Comparison of ENCODE assay signal across 14 cellular contexts in the genomic region with DNA sequence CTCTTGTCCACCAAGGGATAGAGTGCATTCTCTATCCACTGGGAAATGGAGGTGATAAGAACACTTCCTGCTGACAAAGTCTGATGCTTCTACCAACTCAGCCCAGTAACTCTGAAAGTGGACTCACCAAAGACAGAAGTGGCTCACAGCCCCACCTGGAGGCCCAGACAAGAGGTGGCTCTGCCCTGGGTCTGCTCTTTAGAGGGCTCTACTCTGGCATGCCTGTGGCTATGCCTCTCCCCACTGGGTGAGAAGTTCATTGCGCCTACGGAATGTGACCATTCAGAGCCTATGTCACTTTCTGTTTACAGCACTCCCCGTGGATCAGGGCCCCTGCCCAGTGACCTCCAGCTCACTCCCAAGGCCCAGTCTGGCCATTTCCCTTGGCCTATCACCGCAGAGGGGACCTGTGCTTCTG. TPM values are rescaled to one million over a fixed set of nuclear protein-coding genes. Genes with fewer than 3 reads are reported as not detected.
A peak's percentile ranks its signal among the peaks of the same experiment; 100 is the strongest.
DNase-seq lines count a peak whose midpoint lies in the region; ATAC-seq and TF ChIP-seq lines count a peak whose summit lies in the region.
"Had no signal": no experiment of that assay in that cellular context is flagged by ENCODE, and none has a peak within 500 bp of the region (broad histone marks: within the 10 kb centered on the region; RNA-seq: fewer than 3 reads in every experiment).

No MANE protein-coding gene starts in this region.

- ATAC-seq in SK-N-SH treated with all-trans-retinoic acid at 6 μM for 48 hours (peak; percentile 69), HG02678 (IDR thresholded peaks at IDR 0.05; ENCODE audit: unreplicated experiment) (no peak)

- in situ Hi-C loops in GM13977 (cut with MboI; ENCODE audit: low pct_unique_long_range_greater_than_20kb, low sequenced_read_pairs, unreplicated experiment) (no loop called here), KBM-7 (cut with MboI; ENCODE audit: low pct_unique_long_range_greater_than_20kb, low sequenced_read_pairs) (no loop called here)

- no peaks in the 10 kb centered on the region for H3K4me1 Mint-ChIP-seq in mesothelial cell of epicardium

- peaks cover 3% of the 10 kb centered on the region for H3K27me3 Mint-ChIP-seq in mesothelial cell of epicardium (ENCODE audit: low read depth)

- no peak overlapping the region for H3K27ac Mint-ChIP-seq in mesothelial cell of epicardium
- H3K27ac Mint-ChIP-seq: activated naive CD4-positive, alpha-beta T cell treated with anti-CD3 and anti-CD28 coated beads, Interleukin-2, amount 50 U/mL, for 24 hours had no signal

- H3K9me3 Mint-ChIP-seq in mesothelial cell of epicardium, result peaks cover 9% of the 10 kb centered on the region
- H3K9me3 Mint-ChIP-seq: activated naive CD4-positive, alpha-beta T cell treated with anti-CD3 and anti-CD28 coated beads, Interleukin-2, amount 50 U/mL, for 24 hours had no signal

- H3K4me3 Mint-ChIP-seq in mesothelial cell of epicardium, result no peak overlapping the region
- H3K4me3 Mint-ChIP-seq: activated naive CD4-positive, alpha-beta T cell treated with anti-CD3 and anti-CD28 coated beads, Interleukin-2, amount 50 U/mL, for 24 hours had no signal

- DNase-seq in A172 (ENCODE audit: low spot score) (peak; percentile 23), GM13977 (ENCODE audit: low spot score) (no peak), glomerular visceral epithelial cell (ENCODE audit: extremely low spot score) (peak; percentile 23), KBM-7 (no peak), mesothelial cell of epicardium (ENCODE audit: low spot score in 2 of 2, unreplicated experiment in 2 of 2) (no peak)
- DNase-seq in effector CD8-positive, alpha-beta T cell (lab: John Stamatoyannopoulos, UW), result no peak
- DNase-seq: activated CD4-positive, alpha-beta T cell treated with anti-CD3 and anti-CD28 coated beads, Interleukin-2, amount 50 U/mL, for 48 hours; hypothalamus; NCI-H69; sigmoid colon; tibial artery had no signal

- no peaks in the 10 kb centered on the region for H3K36me3 Mint-ChIP-seq in mesothelial cell of epicardium
- H3K36me3 Mint-ChIP-seq: activated naive CD4-positive, alpha-beta T cell treated with anti-CD3 and anti-CD28 coated beads, Interleukin-2, amount 50 U/mL, for 24 hours had no signal

- TF ChIP-seq CTCF in GM13977 (IDR thresholded peaks at IDR 0.05; ENCODE audit: extremely low read depth, insufficient read depth, missing control alignments) (peak; percentile 5), mesothelial cell of epicardium (IDR thresholded peaks at IDR 0.05; ENCODE audit: unreplicated experiment) (no peak)

TF ChIP-seq in SK-N-SH treated with all-trans-retinoic acid at 6 μM for 48 hours, 23 proteins besides CTCF, POLR2A, EP300 and RAD21:
- no peak for TF ChIP-seq OSR1 (CRISPR knock-in tag; IDR thresholded peaks at IDR 0.05)
- TF ChIP-seq, protein P1, sequence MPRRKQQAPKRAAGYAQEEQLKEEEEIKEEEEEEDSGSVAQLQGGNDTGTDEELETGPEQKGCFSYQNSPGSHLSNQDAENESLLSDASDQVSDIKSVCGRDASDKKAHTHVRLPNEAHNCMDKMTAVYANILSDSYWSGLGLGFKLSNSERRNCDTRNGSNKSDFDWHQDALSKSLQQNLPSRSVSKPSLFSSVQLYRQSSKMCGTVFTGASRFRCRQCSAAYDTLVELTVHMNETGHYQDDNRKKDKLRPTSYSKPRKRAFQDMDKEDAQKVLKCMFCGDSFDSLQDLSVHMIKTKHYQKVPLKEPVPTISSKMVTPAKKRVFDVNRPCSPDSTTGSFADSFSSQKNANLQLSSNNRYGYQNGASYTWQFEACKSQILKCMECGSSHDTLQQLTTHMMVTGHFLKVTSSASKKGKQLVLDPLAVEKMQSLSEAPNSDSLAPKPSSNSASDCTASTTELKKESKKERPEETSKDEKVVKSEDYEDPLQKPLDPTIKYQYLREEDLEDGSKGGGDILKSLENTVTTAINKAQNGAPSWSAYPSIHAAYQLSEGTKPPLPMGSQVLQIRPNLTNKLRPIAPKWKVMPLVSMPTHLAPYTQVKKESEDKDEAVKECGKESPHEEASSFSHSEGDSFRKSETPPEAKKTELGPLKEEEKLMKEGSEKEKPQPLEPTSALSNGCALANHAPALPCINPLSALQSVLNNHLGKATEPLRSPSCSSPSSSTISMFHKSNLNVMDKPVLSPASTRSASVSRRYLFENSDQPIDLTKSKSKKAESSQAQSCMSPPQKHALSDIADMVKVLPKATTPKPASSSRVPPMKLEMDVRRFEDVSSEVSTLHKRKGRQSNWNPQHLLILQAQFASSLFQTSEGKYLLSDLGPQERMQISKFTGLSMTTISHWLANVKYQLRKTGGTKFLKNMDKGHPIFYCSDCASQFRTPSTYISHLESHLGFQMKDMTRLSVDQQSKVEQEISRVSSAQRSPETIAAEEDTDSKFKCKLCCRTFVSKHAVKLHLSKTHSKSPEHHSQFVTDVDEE (CRISPR knock-in tag; IDR thresholded peaks at IDR 0.05), result no peak
- TF ChIP-seq ARNTL (CRISPR knock-in tag; IDR thresholded peaks at IDR 0.05; ENCODE audit: borderline replicate concordance, low read depth), result no peak
- TF ChIP-seq ISL1 (CRISPR knock-in tag; IDR thresholded peaks at IDR 0.05), result no peak
- no peak for TF ChIP-seq TCF4 (CRISPR knock-in tag; IDR thresholded peaks at IDR 0.05; ENCODE audit: borderline replicate concordance)

RNA-seq across cellular contexts. Expression of a gene that starts 13.5 kb away (rescaled TPM):
- total RNA-seq in A172 (2014; rRNA removed; shearing (Covaris generic)), result 0.19 and 0.34 TPM in 2 replicates
- total RNA-seq in mesothelial cell of epicardium, result 3.8 to 3.9 TPM (median 3.9 TPM) in 3 replicates

Comparison
In these comparisons a context has a peak if more than half of its experiments do, and no peak if none do; other contexts are left out.
1. DNase-seq: peak in A172 (single experiment) and glomerular visceral epithelial cell (single experiment); none in GM13977 (single experiment), KBM-7 (single experiment), effector CD8-positive, alpha-beta T cell (single experiment) and mesothelial cell of epicardium (0 of 2).